ENCODE assay signal across 2 cellular contexts in the genomic region with DNA sequence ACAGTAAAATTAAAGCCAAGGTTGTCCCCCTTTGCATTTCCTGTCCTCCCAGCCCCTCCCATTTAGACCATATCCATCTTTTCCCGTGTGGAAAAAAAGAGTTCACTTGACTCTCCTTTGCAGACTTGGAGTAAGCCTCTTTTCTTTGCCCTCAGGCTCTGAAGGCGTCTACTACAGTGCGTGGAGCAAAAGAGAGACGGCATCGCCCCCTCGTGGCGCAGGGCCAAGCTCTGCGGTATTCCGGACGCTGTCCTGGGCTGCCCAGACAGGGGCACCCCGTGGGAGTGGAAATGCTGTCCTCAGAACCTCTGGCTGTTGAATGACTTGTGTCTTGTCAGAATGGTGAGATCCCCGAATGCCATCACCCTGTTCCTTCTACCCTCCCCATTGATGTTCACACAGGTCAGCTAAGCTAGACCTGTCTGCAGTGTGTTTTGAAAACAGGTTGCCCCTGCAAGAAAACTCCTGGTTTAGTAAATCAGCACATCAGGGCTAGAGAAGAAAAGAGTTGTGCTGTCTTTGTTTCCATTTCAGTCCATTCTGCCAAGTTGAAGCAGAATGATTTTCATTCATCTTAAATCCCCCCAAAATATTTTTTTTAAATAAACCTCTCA.
TF ChIP-seq lines count a peak whose summit lies in the region.

No MANE protein-coding gene starts in this region.

TF ChIP-seq in HEK293T, 16 proteins besides CTCF, POLR2A, EP300 and RAD21 (continued from another document):
- TF ChIP-seq ZNF384 (IDR thresholded peaks at IDR 0.05) (no peak), SP1 (IDR thresholded peaks at IDR 0.05) (no peak), ARNT (IDR thresholded peaks at IDR 0.05) (no peak), LEF1 (IDR thresholded peaks at IDR 0.05; ENCODE audit: borderline replicate concordance) (no peak), FOXM1 (IDR thresholded peaks at IDR 0.05; ENCODE audit: borderline replicate concordance) (no peak), ELF4 (IDR thresholded peaks at IDR 0.05) (no peak), FOXA1 (IDR thresholded peaks at IDR 0.05) (no peak), HDGF (IDR thresholded peaks at IDR 0.05; ENCODE audit: borderline replicate concordance) (no peak), NFRKB (IDR thresholded peaks at IDR 0.05) (no peak), BHLHE40 (IDR thresholded peaks at IDR 0.05; ENCODE audit: borderline replicate concordance) (no peak), TARDBP (IDR thresholded peaks at IDR 0.05) (no peak), L3MBTL2 (conservative IDR thresholded peaks at IDR 0.05) (no peak), SUZ12 (IDR thresholded peaks at IDR 0.05) (no peak)
TF ChIP-seq in HEK293T: peak in this region for 0.

TF ChIP-seq in endothelial cell of umbilical vein, 7 proteins besides CTCF, POLR2A, EP300 and RAD21 (continued from another document):
- no peak for TF ChIP-seq EZH2 (IDR thresholded peaks at IDR 0.05; ENCODE audit: borderline replicate concordance, low read depth, low read length, severe bottlenecking)
- no peak for TF ChIP-seq POLR2AphosphoS5 (IDR thresholded peaks at IDR 0.05; ENCODE audit: insufficient read depth, low read depth, low read length)
